Comparison of ENCODE assay signal across 1 cellular context in genomic region chr2:69741281-69742169, GRCh38.
TF ChIP-seq lines count a peak whose summit lies in the region.

ANXA4 (plus strand) TSS chr2:69742134; CDS start chr2:69781566, 39,432 bp downstream.

TF ChIP-seq in WTC11, 78 proteins besides CTCF, POLR2A, EP300 and RAD21 (continued from another document and continues in another):
- no peak for TF ChIP-seq AR (CRISPR knock-in tag; IDR thresholded peaks at IDR 0.05)
- 0 out of 2 replicates have a peak, but pooled peaks have one; percentile 43 for TF ChIP-seq ARID4B (CRISPR knock-in tag; IDR thresholded peaks at IDR 0.05; ENCODE audit: borderline replicate concordance)
- no peak for TF ChIP-seq RORB (CRISPR knock-in tag; IDR thresholded peaks at IDR 0.05)
- TF ChIP-seq ATF2 (CRISPR knock-in tag; IDR thresholded peaks at IDR 0.05; ENCODE audit: borderline replicate concordance, low read depth), result no peak
- peak; percentile 50; the same call in 1 of the 2 replicates for TF ChIP-seq ETV6 (CRISPR knock-in tag; IDR thresholded peaks at IDR 0.05)
- TF ChIP-seq PREB (CRISPR knock-in tag; IDR thresholded peaks at IDR 0.05; ENCODE audit: borderline replicate concordance), result no peak
- no peak for TF ChIP-seq NFATC4 (CRISPR knock-in tag; IDR thresholded peaks at IDR 0.05)
- TF ChIP-seq MXD4 (CRISPR knock-in tag; IDR thresholded peaks at IDR 0.05; ENCODE audit: borderline replicate concordance), result no peak
- no peak for TF ChIP-seq NR1H2 (CRISPR knock-in tag; IDR thresholded peaks at IDR 0.05)
- TF ChIP-seq TP53 (CRISPR knock-in tag; IDR thresholded peaks at IDR 0.05), result no peak
- TF ChIP-seq MAX (CRISPR knock-in tag; IDR thresholded peaks at IDR 0.05), result peak; percentile 90
- no peak for TF ChIP-seq ZNF121 (CRISPR knock-in tag; IDR thresholded peaks at IDR 0.05)
- 0 out of 2 replicates have a peak, but pooled peaks have one; percentile 41 for TF ChIP-seq CREM (CRISPR knock-in tag; IDR thresholded peaks at IDR 0.05)
- TF ChIP-seq OVOL2 (CRISPR knock-in tag; IDR thresholded peaks at IDR 0.05; ENCODE audit: borderline replicate concordance), result no peak
- TF ChIP-seq HMGXB4 (CRISPR knock-in tag; IDR thresholded peaks at IDR 0.05), result peak; percentile 81
- no peak for TF ChIP-seq ZMAT4 (CRISPR knock-in tag; IDR thresholded peaks at IDR 0.05)
- TF ChIP-seq PRDM15 (CRISPR knock-in tag; IDR thresholded peaks at IDR 0.05), result no peak
- no peak for TF ChIP-seq ZSCAN18 (CRISPR knock-in tag; IDR thresholded peaks at IDR 0.05)
- no peak for TF ChIP-seq FOXK1 (CRISPR knock-in tag; IDR thresholded peaks at IDR 0.05)
- 0 out of 2 replicates have a peak, but pooled peaks have one; percentile 72 for TF ChIP-seq MLX (CRISPR knock-in tag; IDR thresholded peaks at IDR 0.05)
- no peak for TF ChIP-seq IRF2 (CRISPR knock-in tag; IDR thresholded peaks at IDR 0.05; ENCODE audit: borderline replicate concordance, low read depth)
- no peak for TF ChIP-seq ZNF138 (CRISPR knock-in tag; conservative IDR thresholded peaks at IDR 0.05)
- TF ChIP-seq ZNF416 (CRISPR knock-in tag; IDR thresholded peaks at IDR 0.05), result no peak
- TF ChIP-seq USF2 (CRISPR knock-in tag; IDR thresholded peaks at IDR 0.05), result peak; percentile 56
- TF ChIP-seq ATF1 (CRISPR knock-in tag; IDR thresholded peaks at IDR 0.05), result no peak
- TF ChIP-seq MYBL2 (CRISPR knock-in tag; IDR thresholded peaks at IDR 0.05), result no peak; the same call in 1 of the 2 replicates
- TF ChIP-seq STAT6 (CRISPR knock-in tag; conservative IDR thresholded peaks at IDR 0.05; ENCODE audit: low read depth), result no peak
- TF ChIP-seq SMAD3 (CRISPR knock-in tag; IDR thresholded peaks at IDR 0.05; ENCODE audit: borderline replicate concordance), result no peak
